In the genomic region with DNA sequence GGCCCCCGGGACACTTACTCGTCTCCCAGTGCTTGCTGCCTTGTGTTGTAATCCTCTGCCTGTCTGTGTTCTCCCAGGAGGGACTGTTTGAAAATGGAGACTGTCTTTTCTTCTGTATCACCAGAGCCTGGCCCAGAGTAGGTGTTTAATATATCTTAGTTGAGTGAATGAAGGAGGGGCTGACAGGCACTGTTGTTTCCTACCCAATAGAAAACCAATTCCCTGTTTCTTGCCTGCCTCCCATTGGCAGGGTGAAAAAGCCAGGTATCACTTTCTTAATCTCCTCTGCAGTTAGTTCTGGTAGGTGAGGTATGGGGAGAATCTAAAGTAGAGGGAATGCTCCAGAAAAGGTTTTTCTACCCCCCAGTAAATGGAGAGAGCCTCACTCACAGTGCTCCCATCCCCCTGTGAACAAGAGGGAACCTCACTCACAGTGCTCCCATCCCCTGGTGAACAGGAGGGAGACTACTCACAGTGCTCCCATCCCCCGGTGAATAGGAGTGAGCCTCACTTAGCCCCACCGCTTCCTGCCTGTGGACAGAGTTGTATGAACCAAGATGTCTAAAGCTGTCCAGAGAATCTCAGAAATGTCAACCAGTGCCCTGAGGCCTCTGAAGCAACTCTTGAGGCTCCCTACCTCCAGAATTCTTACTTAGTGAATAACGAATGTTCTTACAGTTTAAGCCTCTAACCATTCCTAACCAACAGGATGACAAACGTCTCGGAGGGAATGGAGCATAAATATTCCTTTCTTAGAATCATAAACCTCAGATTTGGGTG, we compare ENCODE assay signal across 1 cellular context.
TF ChIP-seq lines count a peak whose summit lies in the region.

TSS of gene GJA5 (minus strand) at position 122 of the 780 bp plus-strand sequence. CDS start 1,364 bp downstream, outside the sequence.

TF ChIP-seq in H1, 55 proteins besides CTCF, POLR2A, EP300 and RAD21:
- TF ChIP-seq CHD7 (IDR thresholded peaks at IDR 0.05; ENCODE audit: insufficient replicate concordance, low read length) (no peak), RXRA (IDR thresholded peaks at IDR 0.05; ENCODE audit: insufficient read depth, low read depth, low read length) (no peak), TBP (IDR thresholded peaks at IDR 0.05; ENCODE audit: low read depth, low read length) (no peak), USF2 (IDR thresholded peaks at IDR 0.05; ENCODE audit: low read length) (no peak), SP1 (IDR thresholded peaks at IDR 0.05; ENCODE audit: low read depth, low read length) (no peak), BACH1 (IDR thresholded peaks at IDR 0.05; ENCODE audit: low read length) (no peak), KDM1A (IDR thresholded peaks at IDR 0.05; ENCODE audit: borderline replicate concordance, low read length) (no peak), E2F6 (IDR thresholded peaks at IDR 0.05) (no peak), GABPA (IDR thresholded peaks at IDR 0.05; ENCODE audit: borderline replicate concordance, insufficient read depth, low read length) (no peak), KDM5A (IDR thresholded peaks at IDR 0.05; ENCODE audit: low read length) (no peak)
